ENCODE assay signal across 1 cellular context in the genomic region with DNA sequence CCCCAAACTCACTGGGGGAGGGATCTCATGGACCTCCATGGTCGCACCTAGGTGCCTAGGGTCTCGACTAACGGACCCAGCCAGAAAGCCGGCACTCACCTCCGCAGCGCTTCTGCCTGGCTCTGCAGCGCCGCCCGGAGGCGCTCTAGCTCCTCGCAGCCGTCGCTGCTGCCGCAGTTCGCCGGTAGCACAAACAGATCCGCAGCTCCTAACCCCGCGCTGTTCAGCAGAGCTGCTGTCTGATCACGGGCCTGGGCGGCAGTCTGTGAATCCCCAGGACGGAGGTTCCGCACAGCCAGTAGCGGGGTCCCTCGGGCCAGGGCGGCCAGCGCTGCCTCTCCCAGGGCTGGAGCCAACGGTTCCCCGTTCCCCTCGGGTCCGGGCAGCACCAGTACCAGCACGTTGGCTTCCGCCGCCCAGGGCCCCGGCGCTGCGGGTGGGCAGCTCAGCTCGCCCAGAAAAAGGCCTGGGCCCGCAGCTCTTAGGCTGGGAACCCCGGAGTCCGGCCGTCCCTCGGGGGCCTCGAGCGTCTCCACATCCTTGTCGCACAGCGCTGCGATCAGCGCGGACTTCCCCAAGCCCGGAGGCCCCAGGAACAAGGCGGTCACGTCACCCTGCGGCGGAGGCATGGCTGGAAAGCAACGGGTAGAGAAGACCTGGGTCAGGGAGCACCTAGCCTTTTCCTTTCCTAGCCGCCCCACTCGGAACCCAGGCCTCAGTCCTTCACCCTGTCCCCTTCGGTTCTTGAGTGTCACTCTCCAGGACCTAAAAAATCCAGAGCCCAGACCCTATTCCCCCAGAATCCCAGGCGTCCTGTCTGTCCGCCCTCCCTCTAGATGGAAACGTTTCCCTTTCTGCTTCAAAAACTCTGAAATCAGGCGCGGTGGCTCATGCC.
TF ChIP-seq lines count a peak whose summit lies in the region.

No MANE protein-coding gene starts in this region.

TF ChIP-seq in neural cell, 6 proteins besides CTCF, POLR2A, EP300 and RAD21:
- TF ChIP-seq SMC3 (conservative IDR thresholded peaks at IDR 0.05; ENCODE audit: poor library complexity) (peak; percentile 75), POLR2AphosphoS5 (IDR thresholded peaks at IDR 0.05) (peak; percentile 56), TAF1 (IDR thresholded peaks at IDR 0.05; ENCODE audit: low read depth) (peak; percentile 12), MXI1 (conservative IDR thresholded peaks at IDR 0.05; ENCODE audit: poor library complexity, severe bottlenecking) (peak; percentile 42), EZH2 (IDR thresholded peaks at IDR 0.05; ENCODE audit: borderline replicate concordance, insufficient read depth, low read length, poor library complexity, severe bottlenecking) (no peak)
- TF ChIP-seq, protein P1, sequence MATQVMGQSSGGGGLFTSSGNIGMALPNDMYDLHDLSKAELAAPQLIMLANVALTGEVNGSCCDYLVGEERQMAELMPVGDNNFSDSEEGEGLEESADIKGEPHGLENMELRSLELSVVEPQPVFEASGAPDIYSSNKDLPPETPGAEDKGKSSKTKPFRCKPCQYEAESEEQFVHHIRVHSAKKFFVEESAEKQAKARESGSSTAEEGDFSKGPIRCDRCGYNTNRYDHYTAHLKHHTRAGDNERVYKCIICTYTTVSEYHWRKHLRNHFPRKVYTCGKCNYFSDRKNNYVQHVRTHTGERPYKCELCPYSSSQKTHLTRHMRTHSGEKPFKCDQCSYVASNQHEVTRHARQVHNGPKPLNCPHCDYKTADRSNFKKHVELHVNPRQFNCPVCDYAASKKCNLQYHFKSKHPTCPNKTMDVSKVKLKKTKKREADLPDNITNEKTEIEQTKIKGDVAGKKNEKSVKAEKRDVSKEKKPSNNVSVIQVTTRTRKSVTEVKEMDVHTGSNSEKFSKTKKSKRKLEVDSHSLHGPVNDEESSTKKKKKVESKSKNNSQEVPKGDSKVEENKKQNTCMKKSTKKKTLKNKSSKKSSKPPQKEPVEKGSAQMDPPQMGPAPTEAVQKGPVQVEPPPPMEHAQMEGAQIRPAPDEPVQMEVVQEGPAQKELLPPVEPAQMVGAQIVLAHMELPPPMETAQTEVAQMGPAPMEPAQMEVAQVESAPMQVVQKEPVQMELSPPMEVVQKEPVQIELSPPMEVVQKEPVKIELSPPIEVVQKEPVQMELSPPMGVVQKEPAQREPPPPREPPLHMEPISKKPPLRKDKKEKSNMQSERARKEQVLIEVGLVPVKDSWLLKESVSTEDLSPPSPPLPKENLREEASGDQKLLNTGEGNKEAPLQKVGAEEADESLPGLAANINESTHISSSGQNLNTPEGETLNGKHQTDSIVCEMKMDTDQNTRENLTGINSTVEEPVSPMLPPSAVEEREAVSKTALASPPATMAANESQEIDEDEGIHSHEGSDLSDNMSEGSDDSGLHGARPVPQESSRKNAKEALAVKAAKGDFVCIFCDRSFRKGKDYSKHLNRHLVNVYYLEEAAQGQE (IDR thresholded peaks at IDR 0.05; ENCODE audit: borderline replicate concordance): peak; percentile 56
